ENCODE assay signal across 8 cellular contexts in genomic region chr11:65720237-65720934, GRCh38. TPM values are rescaled to one million over a fixed set of nuclear protein-coding genes. Genes with fewer than 3 reads are reported as not detected.
DNase-seq lines count a peak whose midpoint lies in the region; ATAC-seq, FAIRE-seq and TF ChIP-seq lines count a peak whose summit lies in the region.

TSS of gene RNASEH2C (minus strand) at chr11:65720798. CDS start at chr11:65720758, 40 bp downstream.

- 0% methylated on average over 26 of the region's 76 CpGs for WGBS in right lobe of liver (ENCODE audit: insufficient coverage, low coverage, low lambda C conversion rate, missing lambda C conversion rate)

- DNase-seq in BJ (ENCODE audit: low read depth) = peak; percentile 30
- DNase-seq in GM19239 (ENCODE audit: insufficient read length, low spot score) = peak; percentile 92
- peak; percentile 83 for DNase-seq in NCI-H526 treated with DMSO at 0.1 percent for 48 hours (lab: John Stamatoyannopoulos, UW)
- DNase-seq in activated CD4-positive, alpha-beta T cell treated with anti-CD3 and anti-CD28 coated beads, Interleukin-2, amount 50 U/mL, for 48 hours = peak; percentile 82 to 85
- DNase-seq in dorsolateral prefrontal cortex = peak; percentile 81 to 92 (median 90)
- peak; percentile 88 to 90 (median 89) for DNase-seq in right lobe of liver
- DNase-seq in stimulated activated CD4-positive, alpha-beta T cell treated with anti-CD3 and anti-CD28 coated beads, Interleukin-4, amount 100 ng/mL, for 24 hours = peak; percentile 77

- peak within 1 kb of the TSS; percentile 77 to 99 (median 94) for H3K27ac ChIP-seq in dorsolateral prefrontal cortex
- H3K27ac ChIP-seq in right lobe of liver = peak within 1 kb of the TSS; percentile 64 to 71 (median 68)

- no peaks in the 10 kb centered on the region for H3K9me3 ChIP-seq in right lobe of liver

- intact Hi-C loops in dorsolateral prefrontal cortex (cut with DNase I) (loop anchor here in 1 of 2 donors (1.0 to 5.0 kb wide), 2 partner anchors 8 to 57 kb away; partner anchors contain the start of gene KAT5), right lobe of liver (cut with DNase I) (no loop called here)

- H3K4me1 ChIP-seq in right lobe of liver = peaks cover 0 to 13% (median 6%) of the 10 kb centered on the region in 4 donors

- peaks cover 22% of the 10 kb centered on the region for H3K36me3 ChIP-seq in BJ (ENCODE audit: control insufficient read depth, insufficient read depth, low read length)
- peaks cover 0 to 39% (median 13%) of the 10 kb centered on the region in 4 donors for H3K36me3 ChIP-seq in right lobe of liver

- ATAC-seq in HG03442 (IDR thresholded peaks at IDR 0.05; ENCODE audit: unreplicated experiment) (peak; percentile 71), right lobe of liver (peak; percentile 94 to 97 (median 96))

- peak within 1 kb of the TSS; percentile 60 for H3K4me3 ChIP-seq in BJ (ENCODE audit: low read depth, low read length)
- peak within 1 kb of the TSS; percentile 55 to 97 (median 83) for H3K4me3 ChIP-seq in dorsolateral prefrontal cortex
- H3K4me3 ChIP-seq in right lobe of liver = peak within 1 kb of the TSS; percentile 80 to 90 (median 89)

- TF ChIP-seq CTCF in BJ (IDR thresholded peaks at IDR 0.05; ENCODE audit: insufficient read depth, low read depth, low read length) = no peak
- TF ChIP-seq CTCF in dorsolateral prefrontal cortex (IDR thresholded peaks at IDR 0.05 in 54 of 56, conservative IDR thresholded peaks at IDR 0.05 in 2 of 56; ENCODE audit: low read depth in 1 of 56, partially characterized antibody in 56 of 56) = peak in 45 of 56 donors; percentile 12 to 66 (median 42)
- TF ChIP-seq CTCF in right lobe of liver (IDR thresholded peaks at IDR 0.05) = peak in 1 of 4 donors; percentile 15

- POLR2A ChIA-PET in BJ (lab: Charles Lee) = interaction anchor here (0.6 to 0.8 kb wide), 4 partner anchors 8 to 474 kb away, joined by 3 to 17 read pairs (median 4); partner anchors contain the start of genes FIBP and KAT5

- CTCF ChIA-PET in BJ (lab: Yijun Ruan, JAX) = interaction anchor here (0.7 to 3.2 kb wide), 9 partner anchors 8 to 295 kb away, joined by 3 to 20 read pairs (median 3); partner anchors contain the start of genes KAT5 and RELA

- peak; percentile 83 for TF ChIP-seq POLR2A in right lobe of liver (IDR thresholded peaks at IDR 0.05)

- peak; percentile 95 for FAIRE-seq in GM19239 (lab: Jason Lieb, UNC)

- no peaks in the 10 kb centered on the region for H3K27me3 ChIP-seq in BJ (ENCODE audit: control insufficient read depth, insufficient read depth, low read length)
- H3K27me3 ChIP-seq in dorsolateral prefrontal cortex = no peaks in the 10 kb centered on the region
- H3K27me3 ChIP-seq in right lobe of liver = no peaks in the 10 kb centered on the region

RNA-seq across cellular contexts. Expression of gene RNASEH2C, which starts in this region (rescaled TPM):
- polyA plus RNA-seq in BJ (2011; rRNA removed) = 28.0 and 33.9 TPM in 2 replicates
- polyA minus RNA-seq in BJ (2011; rRNA and poly(A)+ RNA removed) = 5.2 and 8.3 TPM in 2 replicates
- total RNA-seq in dorsolateral prefrontal cortex (10 to 100 TPM; 27.6 to 76.0 (median 41.1) TPM), right lobe of liver (10 to 100 TPM; 16.8 to 39.1 (median 26.1) TPM)

Comparison
In these comparisons a context has a peak if more than half of its experiments do, and no peak if none do; other contexts are left out.
1. Peak in every context shown above with its lines: DNase-seq, ATAC-seq, H3K4me3 ChIP-seq and H3K27ac ChIP-seq.
2. DNase-seq: peak in every context shown above with its lines; median percentile 92 in GM19239; 90 in dorsolateral prefrontal cortex; 89 in right lobe of liver; 84 in activated CD4-positive, alpha-beta T cell treated with anti-CD3 and anti-CD28 coated beads, Interleukin-2, amount 50 U/mL, for 48 hours; 83 in NCI-H526 treated with DMSO at 0.1 percent for 48 hours; 77 in stimulated activated CD4-positive, alpha-beta T cell treated with anti-CD3 and anti-CD28 coated beads, Interleukin-4, amount 100 ng/mL, for 24 hours; 30 in BJ.